In the genomic region with DNA sequence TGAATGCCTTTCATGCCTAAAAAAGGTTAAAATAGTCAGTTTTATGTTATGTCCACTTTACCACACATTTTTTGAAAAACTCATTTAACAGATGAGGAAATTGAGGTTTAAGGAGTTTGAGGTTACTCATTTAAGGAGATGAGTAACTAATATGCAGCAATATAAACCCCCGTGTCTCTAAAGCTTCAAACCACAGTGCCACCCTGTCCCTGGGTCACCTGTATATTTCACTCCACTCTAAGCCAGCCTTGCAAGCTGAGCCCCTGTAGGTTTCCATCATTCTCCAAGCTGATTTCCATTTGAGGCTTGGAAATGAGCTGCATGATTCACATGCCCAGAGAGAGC, we compare ENCODE assay signal across 20 cellular contexts.
DNase-seq lines count a peak whose midpoint lies in the region; ATAC-seq, FAIRE-seq and TF ChIP-seq lines count a peak whose summit lies in the region.
"Had no signal": no experiment of that assay in that cellular context is flagged by ENCODE, and none has a peak within 500 bp of the region (broad histone marks: within the 10 kb centered on the region; RNA-seq: fewer than 3 reads in every experiment).

No MANE protein-coding gene starts in this region.

- H3K27me3 Mint-ChIP-seq in mesothelial cell of epicardium (ENCODE audit: low read depth) (peaks cover 30% of the 10 kb centered on the region), type B pancreatic cell (peaks cover 29% of the 10 kb centered on the region)

- no peak overlapping the region for H3K4me3 Mint-ChIP-seq in mesothelial cell of epicardium
- H3K4me3 Mint-ChIP-seq in type B pancreatic cell = no peak overlapping the region
- H3K4me3 Mint-ChIP-seq: activated CD4-positive, alpha-beta memory T cell treated with anti-CD3 and anti-CD28 coated beads for 36 hours; activated naive CD4-positive, alpha-beta T cell treated with anti-CD3 and anti-CD28 coated beads, Interleukin-2, amount 50 U/mL, for 24 hours; activated T-cell treated with anti-CD3 and anti-CD28 coated beads, Interleukin-2, amount 50 U/mL, for 4 hours; IgD-negative memory B cell; naive thymus-derived CD4-positive, alpha-beta T cell; T-helper 17 cell had no signal

- H3K27me3 ChIP-seq in left ventricle myocardium inferior (ENCODE audit: low read depth) (no peaks in the 10 kb centered on the region), adipocyte (replicated peaks; ENCODE audit: control insufficient read depth, insufficient read depth, low read length) (no peaks in the 10 kb centered on the region)
- H3K27me3 ChIP-seq: thyroid gland had no signal

- H3K4me3 ChIP-seq in left ventricle myocardium inferior (no peak overlapping the region), adipocyte (ENCODE audit: low read length) (no peak overlapping the region)
- H3K4me3 ChIP-seq: thyroid gland had no signal

- FAIRE-seq in urothelium cell line (lab: Jason Lieb, UNC) = no peak

- no peak for DNase-seq in left ventricle myocardium inferior
- no peak for DNase-seq in Right ventricle myocardium superior
- no peak for DNase-seq in adipocyte (ENCODE audit: low read depth)
- DNase-seq in mesothelial cell of epicardium (ENCODE audit: low spot score in 2 of 2, unreplicated experiment in 2 of 2) = no peak
- no peak for DNase-seq in type B pancreatic cell (ENCODE audit: extremely low spot score, unreplicated experiment)
- DNase-seq in OCI-M2 (lab: John Stamatoyannopoulos, UW; ENCODE audit: unreplicated experiment) = no peak
- no peak for DNase-seq in COLO668 (lab: John Stamatoyannopoulos, UW; ENCODE audit: unreplicated experiment)
- no peak for DNase-seq in urothelium cell line (ENCODE audit: low spot score)
- DNase-seq: activated CD4-positive, alpha-beta memory T cell treated with anti-CD3 and anti-CD28 coated beads for 36 hours; activated T-cell treated with anti-CD3 and anti-CD28 coated beads, Interleukin-2, amount 50 U/mL, for 4 hours; naive thymus-derived CD4-positive, alpha-beta T cell; NCI-H2029 treated with DMSO at 0.1 percent for 48 hours; NCI-H446; stimulated activated CD4-positive, alpha-beta T cell treated with anti-CD3 and anti-CD28 coated beads, Interleukin-12 subunit alpha, Interleukin-12 subunit beta, amount 100 ng/mL, for 4 hours; T-helper 17 cell; thyroid gland; WERI-Rb-1 had no signal

- TF ChIP-seq CTCF in left ventricle myocardium inferior (IDR thresholded peaks at IDR 0.05; ENCODE audit: borderline replicate concordance) = no peak
- TF ChIP-seq CTCF in mesothelial cell of epicardium (IDR thresholded peaks at IDR 0.05; ENCODE audit: unreplicated experiment) = no peak
- TF ChIP-seq CTCF in type B pancreatic cell (conservative IDR thresholded peaks at IDR 0.05) = no peak

- intact Hi-C loops in left ventricle myocardium inferior (cut with micrococcal nuclease) (no loop called here), Right ventricle myocardium superior (cut with DNase I) (no loop called here)

- H3K36me3 Mint-ChIP-seq in mesothelial cell of epicardium (peaks cover 24% of the 10 kb centered on the region), type B pancreatic cell (peaks cover 39% of the 10 kb centered on the region)
- H3K36me3 Mint-ChIP-seq: activated CD4-positive, alpha-beta memory T cell treated with anti-CD3 and anti-CD28 coated beads for 36 hours; activated naive CD4-positive, alpha-beta T cell treated with anti-CD3 and anti-CD28 coated beads, Interleukin-2, amount 50 U/mL, for 24 hours; IgD-negative memory B cell; naive thymus-derived CD4-positive, alpha-beta T cell had no signal

- H3K9me3 ChIP-seq in left ventricle myocardium inferior (replicated peaks) = no peaks in the 10 kb centered on the region
- H3K9me3 ChIP-seq in adipocyte (ENCODE audit: control insufficient read depth, low read length) = no peaks in the 10 kb centered on the region
- H3K9me3 ChIP-seq: thyroid gland had no signal

- H3K4me1 ChIP-seq in left ventricle myocardium inferior (peaks cover 80% of the 10 kb centered on the region), adipocyte (ENCODE audit: control insufficient read depth, insufficient read depth, low read length) (peaks cover 29% of the 10 kb centered on the region)

- no peak for ATAC-seq in Right ventricle myocardium superior (ENCODE audit: poor library complexity)
- ATAC-seq: activated T-cell treated with anti-CD3 and anti-CD28 coated beads, Interleukin-2, amount 50 U/mL, for 4 hours; naive thymus-derived CD4-positive, alpha-beta T cell; T-helper 17 cell had no signal

- H3K9me3 Mint-ChIP-seq in mesothelial cell of epicardium (peaks cover under 1% of the 10 kb centered on the region), type B pancreatic cell (no peaks in the 10 kb centered on the region)
- H3K9me3 Mint-ChIP-seq: activated CD4-positive, alpha-beta memory T cell treated with anti-CD3 and anti-CD28 coated beads for 36 hours; activated naive CD4-positive, alpha-beta T cell treated with anti-CD3 and anti-CD28 coated beads, Interleukin-2, amount 50 U/mL, for 24 hours; activated T-cell treated with anti-CD3 and anti-CD28 coated beads, Interleukin-2, amount 50 U/mL, for 4 hours; IgD-negative memory B cell had no signal

- H3K27ac Mint-ChIP-seq in mesothelial cell of epicardium (peak overlapping the region; percentile 82), type B pancreatic cell (peak overlapping the region; percentile 55)
- H3K27ac Mint-ChIP-seq: activated CD4-positive, alpha-beta memory T cell treated with anti-CD3 and anti-CD28 coated beads for 36 hours; activated naive CD4-positive, alpha-beta T cell treated with anti-CD3 and anti-CD28 coated beads, Interleukin-2, amount 50 U/mL, for 24 hours; naive thymus-derived CD4-positive, alpha-beta T cell; T-helper 17 cell had no signal

- H3K36me3 ChIP-seq in left ventricle myocardium inferior = peaks cover 40% of the 10 kb centered on the region
- peaks cover 84% of the 10 kb centered on the region for H3K36me3 ChIP-seq in adipocyte (ENCODE audit: control insufficient read depth, insufficient read depth, low read length, severe bottlenecking)
- H3K36me3 ChIP-seq: WERI-Rb-1 had no signal

- peak overlapping the region; percentile 5 for H3K9ac ChIP-seq in adipocyte (ENCODE audit: low read length)

- peak overlapping the region; percentile 61 for H3K27ac ChIP-seq in left ventricle myocardium inferior (replicated peaks)
- H3K27ac ChIP-seq: C4-2B, thyroid gland, WERI-Rb-1 had no signal

- H3K4me1 Mint-ChIP-seq in mesothelial cell of epicardium (peaks cover 37% of the 10 kb centered on the region), type B pancreatic cell (ENCODE audit: unreplicated experiment) (peaks cover 17% of the 10 kb centered on the region)
- H3K4me1 Mint-ChIP-seq: activated naive CD4-positive, alpha-beta T cell treated with anti-CD3 and anti-CD28 coated beads, Interleukin-2, amount 50 U/mL, for 24 hours; IgD-negative memory B cell; naive thymus-derived CD4-positive, alpha-beta T cell; T-helper 17 cell had no signal
